Comparison of ENCODE assay signal across 14 cellular contexts in the genomic region with DNA sequence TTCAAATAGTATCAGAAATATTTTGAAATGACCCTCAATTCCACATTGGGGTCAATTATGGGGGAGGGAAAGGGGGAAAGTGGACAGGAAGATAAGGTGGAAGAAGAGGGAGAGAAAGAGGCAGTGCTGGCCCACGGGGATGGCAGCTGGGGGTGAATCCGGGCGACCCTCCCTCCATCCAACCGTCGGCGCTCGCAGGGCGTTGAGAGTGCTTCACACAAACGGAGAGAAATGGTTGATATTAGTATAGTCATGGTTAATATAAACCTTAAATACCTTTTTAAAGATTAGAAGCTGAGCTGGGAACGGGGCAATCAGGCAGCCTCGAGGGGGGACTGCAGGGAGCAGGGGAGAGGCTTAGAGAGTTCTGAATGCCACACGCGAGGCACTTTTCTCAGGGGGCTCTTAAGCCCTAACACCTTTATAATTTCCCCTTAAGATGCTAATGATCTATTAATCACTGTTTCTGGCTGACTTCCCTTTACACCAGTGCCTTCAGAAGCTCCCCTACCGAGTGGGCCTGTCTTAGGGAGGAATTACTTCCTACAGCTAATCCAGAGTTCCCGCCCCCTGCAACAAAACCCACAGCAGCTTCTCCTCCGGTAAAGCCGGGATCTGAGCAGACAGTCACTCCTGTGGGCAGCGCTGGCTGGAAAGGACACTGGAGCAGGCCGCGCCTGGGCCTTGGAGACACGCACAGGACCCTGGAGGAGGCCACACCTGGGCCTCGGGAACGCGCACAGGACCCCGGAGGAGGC. TPM values are rescaled to one million over a fixed set of nuclear protein-coding genes. Genes with fewer than 3 reads are reported as not detected.
A peak's percentile ranks its signal among the peaks of the same experiment; 100 is the strongest.
DNase-seq lines count a peak whose midpoint lies in the region; ATAC-seq and TF ChIP-seq lines count a peak whose summit lies in the region.
"Had no signal": no experiment of that assay in that cellular context is flagged by ENCODE, and none has a peak within 500 bp of the region (broad histone marks: within the 10 kb centered on the region; RNA-seq: fewer than 3 reads in every experiment).

No MANE protein-coding gene starts in this region.

- no peak for TF ChIP-seq POLR2A in thyroid gland (IDR thresholded peaks at IDR 0.05)

- TF ChIP-seq CTCF in WERI-Rb-1 (IDR thresholded peaks at IDR 0.05; ENCODE audit: low read depth, low read length) (no peak), lower lobe of right lung (IDR thresholded peaks at IDR 0.05) (no peak), thyroid gland (IDR thresholded peaks at IDR 0.05) (no peak)

- no peak overlapping the region for H3K4me3 Mint-ChIP-seq in activated CD4-positive, alpha-beta memory T cell treated with anti-CD3 and anti-CD28 coated beads, Interleukin-2, amount 10 ng/mL, durations not matched to agents 7 days and 5 days
- no peak overlapping the region for H3K4me3 Mint-ChIP-seq in activated CD4-positive, alpha-beta memory T cell treated with anti-CD3 and anti-CD28 coated beads for 36 hours
- H3K4me3 Mint-ChIP-seq: type B pancreatic cell had no signal

- H3K36me3 Mint-ChIP-seq in activated CD4-positive, alpha-beta memory T cell treated with anti-CD3 and anti-CD28 coated beads, Interleukin-2, amount 10 ng/mL, durations not matched to agents 7 days and 5 days (ENCODE audit: low read depth) = no peaks in the 10 kb centered on the region
- H3K36me3 Mint-ChIP-seq in activated CD4-positive, alpha-beta memory T cell treated with anti-CD3 and anti-CD28 coated beads for 36 hours = no peaks in the 10 kb centered on the region
- H3K36me3 Mint-ChIP-seq: type B pancreatic cell had no signal

- ATAC-seq in lower lobe of right lung (no peak), GM21737 (IDR thresholded peaks at IDR 0.05; ENCODE audit: unreplicated experiment) (no peak), HG03108 (IDR thresholded peaks at IDR 0.05; ENCODE audit: unreplicated experiment) (no peak)
- ATAC-seq: A549 had no signal

- POLR2A ChIA-PET in activated CD4-positive, alpha-beta memory T cell treated with anti-CD3 and anti-CD28 coated beads, Interleukin-2, amount 10 ng/mL, durations not matched to agents 7 days and 5 days (lab: Charles Lee) = no interaction called here
- POLR2A ChIA-PET in activated CD4-positive, alpha-beta memory T cell treated with anti-CD3 and anti-CD28 coated beads for 36 hours (lab: Charles Lee) = no interaction called here

- intact Hi-C loops in activated CD4-positive, alpha-beta memory T cell treated with anti-CD3 and anti-CD28 coated beads for 36 hours (cut with micrococcal nuclease) = loop anchor here (2.0 to 5.0 kb wide), 2 partner anchors 39 to 40 kb away; a partner anchor contains a TSS
- intact Hi-C loops in lower lobe of right lung (cut with DNase I) (no loop called here), thyroid gland (cut with DNase I) (no loop called here)

- CTCF ChIA-PET in activated CD4-positive, alpha-beta memory T cell treated with anti-CD3 and anti-CD28 coated beads, Interleukin-2, amount 10 ng/mL, durations not matched to agents 7 days and 5 days (lab: Charles Lee) = no interaction called here
- CTCF ChIA-PET in activated CD4-positive, alpha-beta memory T cell treated with anti-CD3 and anti-CD28 coated beads for 36 hours (lab: Charles Lee) = interaction anchor here (0.7 kb wide), 1 partner anchor 367 kb away, joined by 3 read pairs; no protein-coding TSS in a partner anchor

- peak overlapping the region; percentile 89 for H3K27ac Mint-ChIP-seq in activated CD4-positive, alpha-beta memory T cell treated with anti-CD3 and anti-CD28 coated beads, Interleukin-2, amount 10 ng/mL, durations not matched to agents 7 days and 5 days
- H3K27ac Mint-ChIP-seq in activated CD4-positive, alpha-beta memory T cell treated with anti-CD3 and anti-CD28 coated beads for 36 hours = no peak overlapping the region
- H3K27ac Mint-ChIP-seq: type B pancreatic cell had no signal

- no peaks in the 10 kb centered on the region for H3K9me3 ChIP-seq in WERI-Rb-1 (ENCODE audit: severe bottlenecking)
- H3K9me3 ChIP-seq in lower lobe of right lung = no peaks in the 10 kb centered on the region
- H3K9me3 ChIP-seq in thyroid gland = no peaks in the 10 kb centered on the region
- H3K9me3 ChIP-seq: A549, SJSA1 had no signal

- H3K36me3 ChIP-seq in WERI-Rb-1 = no peaks in the 10 kb centered on the region
- peaks cover 5% of the 10 kb centered on the region for H3K36me3 ChIP-seq in lower lobe of right lung
- no peaks in the 10 kb centered on the region for H3K36me3 ChIP-seq in thyroid gland
- H3K36me3 ChIP-seq: SJSA1 had no signal

- H3K4me3 ChIP-seq in WERI-Rb-1 (ENCODE audit: low read depth, low read length) = peak overlapping the region; percentile 32
- no peak overlapping the region for H3K4me3 ChIP-seq in lower lobe of right lung
- no peak overlapping the region for H3K4me3 ChIP-seq in thyroid gland (replicated peaks in 1 of 3)
- H3K4me3 ChIP-seq: A549, SJSA1 had no signal

- H3K4me1 Mint-ChIP-seq in activated CD4-positive, alpha-beta memory T cell treated with anti-CD3 and anti-CD28 coated beads, Interleukin-2, amount 10 ng/mL, durations not matched to agents 7 days and 5 days = peaks cover 43% of the 10 kb centered on the region
- H3K4me1 Mint-ChIP-seq in activated CD4-positive, alpha-beta memory T cell treated with anti-CD3 and anti-CD28 coated beads for 36 hours (ENCODE audit: low read depth) = peaks cover 32% of the 10 kb centered on the region

- H3K27me3 ChIP-seq in WERI-Rb-1 (ENCODE audit: insufficient read depth, low read depth, severe bottlenecking) (no peaks in the 10 kb centered on the region), lower lobe of right lung (ENCODE audit: low read depth) (no peaks in the 10 kb centered on the region), thyroid gland (no peaks in the 10 kb centered on the region)
- H3K27me3 ChIP-seq: SJSA1 had no signal

- H3K4me1 ChIP-seq in lower lobe of right lung (peaks cover 31% of the 10 kb centered on the region), thyroid gland (peaks cover 21 to 28% of the 10 kb centered on the region in 2 donors)
- H3K4me1 ChIP-seq: A549, SJSA1 had no signal

- H3K9me3 Mint-ChIP-seq in activated CD4-positive, alpha-beta memory T cell treated with anti-CD3 and anti-CD28 coated beads, Interleukin-2, amount 10 ng/mL, durations not matched to agents 7 days and 5 days = no peaks in the 10 kb centered on the region
- H3K9me3 Mint-ChIP-seq in activated CD4-positive, alpha-beta memory T cell treated with anti-CD3 and anti-CD28 coated beads for 36 hours = no peaks in the 10 kb centered on the region
- H3K9me3 Mint-ChIP-seq: type B pancreatic cell had no signal

- DNase-seq in activated CD4-positive, alpha-beta memory T cell treated with anti-CD3 and anti-CD28 coated beads, Interleukin-2, amount 10 ng/mL, durations not matched to agents 7 days and 5 days = no peak
- DNase-seq in activated CD4-positive, alpha-beta memory T cell treated with anti-CD3 and anti-CD28 coated beads for 36 hours = no peak
- DNase-seq in WERI-Rb-1 = peak; percentile 92
- peak; percentile 42 for DNase-seq in lower lobe of right lung
- DNase-seq in thyroid gland = peak; percentile 25 to 31
- DNase-seq in stimulated activated naive CD4-positive, alpha-beta T cell treated with Interleukin-2 at 50 U/mL for 16 hours (lab: John Stamatoyannopoulos, UW) = no peak
- DNase-seq: DND-41, NCI-H1105, NCI-H510A treated with DMSO at 0.1 percent for 48 hours had no signal

- H3K27me3 Mint-ChIP-seq in activated CD4-positive, alpha-beta memory T cell treated with anti-CD3 and anti-CD28 coated beads, Interleukin-2, amount 10 ng/mL, durations not matched to agents 7 days and 5 days = no peaks in the 10 kb centered on the region
- H3K27me3 Mint-ChIP-seq in activated CD4-positive, alpha-beta memory T cell treated with anti-CD3 and anti-CD28 coated beads for 36 hours = no peaks in the 10 kb centered on the region
- H3K27me3 Mint-ChIP-seq: type B pancreatic cell had no signal

- H3K27ac ChIP-seq in WERI-Rb-1 (peak overlapping the region; percentile 77), lower lobe of right lung (no peak overlapping the region), thyroid gland (peak overlapping the region in 1 of 3 donors; percentile 58)
- H3K27ac ChIP-seq: A549, SJSA1 had no signal

- WGBS in thyroid gland, 2 donors = 68 to 72% methylated on average over 22 to 24 of the region's 25 CpGs

RNA-seq across cellular contexts. Expression of a gene that starts 39.5 kb away (rescaled TPM):
- total RNA-seq in activated CD4-positive, alpha-beta memory T cell treated with anti-CD3 and anti-CD28 coated beads, Interleukin-2, amount 10 ng/mL, durations not matched to agents 7 days and 5 days = 10 to 100 TPM; 25.4 to 33.7 TPM
- total RNA-seq in activated CD4-positive, alpha-beta memory T cell treated with anti-CD3 and anti-CD28 coated beads for 36 hours = 10 to 100 TPM; 23.5 to 25.6 TPM
- total RNA-seq in lower lobe of right lung (35.4 TPM), thyroid gland (10 to 100 TPM; 19.5 to 30.8 (median 27.6) TPM)

Comparison
In these comparisons a context has a peak if more than half of its experiments do, and no peak if none do; other contexts are left out.
1. DNase-seq: peak in WERI-Rb-1 (single experiment), lower lobe of right lung (single experiment) and thyroid gland (2 of 2); none in activated CD4-positive, alpha-beta memory T cell treated with anti-CD3 and anti-CD28 coated beads, Interleukin-2, amount 10 ng/mL, durations not matched to agents 7 days and 5 days (single experiment), activated CD4-positive, alpha-beta memory T cell treated with anti-CD3 and anti-CD28 coated beads for 36 hours (single experiment) and stimulated activated naive CD4-positive, alpha-beta T cell treated with Interleukin-2 at 50 U/mL for 16 hours (single experiment).